ENCODE assay signal across 1 cellular context in the genomic region with DNA sequence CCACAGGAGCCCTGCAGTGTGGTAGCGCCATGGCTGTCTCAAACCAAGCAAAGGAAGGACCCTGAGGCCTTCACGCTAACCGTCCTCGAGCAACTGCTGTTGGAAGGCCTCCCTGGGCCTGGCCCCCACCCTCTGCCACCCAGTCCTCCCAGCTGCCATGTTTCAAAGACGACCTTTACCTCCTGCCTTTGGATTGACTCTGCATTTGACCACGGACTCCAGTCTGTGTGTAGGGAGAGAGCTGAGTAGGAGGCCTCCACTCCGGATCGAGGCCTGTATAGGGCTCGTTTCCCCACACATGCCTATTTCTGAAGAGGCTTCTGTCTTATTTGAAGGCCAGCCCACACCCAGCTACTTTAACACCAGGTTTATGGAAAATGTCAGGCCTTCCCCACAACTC.
TF ChIP-seq lines count a peak whose summit lies in the region.

No MANE protein-coding gene starts in this region.

TF ChIP-seq in A549, 52 proteins besides CTCF, POLR2A, EP300 and RAD21:
- TF ChIP-seq, protein P1, sequence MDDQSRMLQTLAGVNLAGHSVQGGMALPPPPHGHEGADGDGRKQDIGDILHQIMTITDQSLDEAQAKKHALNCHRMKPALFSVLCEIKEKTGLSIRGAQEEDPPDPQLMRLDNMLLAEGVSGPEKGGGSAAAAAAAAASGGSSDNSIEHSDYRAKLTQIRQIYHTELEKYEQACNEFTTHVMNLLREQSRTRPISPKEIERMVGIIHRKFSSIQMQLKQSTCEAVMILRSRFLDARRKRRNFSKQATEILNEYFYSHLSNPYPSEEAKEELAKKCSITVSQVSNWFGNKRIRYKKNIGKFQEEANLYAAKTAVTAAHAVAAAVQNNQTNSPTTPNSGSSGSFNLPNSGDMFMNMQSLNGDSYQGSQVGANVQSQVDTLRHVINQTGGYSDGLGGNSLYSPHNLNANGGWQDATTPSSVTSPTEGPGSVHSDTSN (IDR thresholded peaks at IDR 0.05), result peak; percentile 6; the same call in 1 of the 2 replicates
- TF ChIP-seq MAZ (IDR thresholded peaks at IDR 0.05; ENCODE audit: borderline replicate concordance, low read depth, low read length), result no peak
